ENCODE assay signal across 1 cellular context in the genomic region with DNA sequence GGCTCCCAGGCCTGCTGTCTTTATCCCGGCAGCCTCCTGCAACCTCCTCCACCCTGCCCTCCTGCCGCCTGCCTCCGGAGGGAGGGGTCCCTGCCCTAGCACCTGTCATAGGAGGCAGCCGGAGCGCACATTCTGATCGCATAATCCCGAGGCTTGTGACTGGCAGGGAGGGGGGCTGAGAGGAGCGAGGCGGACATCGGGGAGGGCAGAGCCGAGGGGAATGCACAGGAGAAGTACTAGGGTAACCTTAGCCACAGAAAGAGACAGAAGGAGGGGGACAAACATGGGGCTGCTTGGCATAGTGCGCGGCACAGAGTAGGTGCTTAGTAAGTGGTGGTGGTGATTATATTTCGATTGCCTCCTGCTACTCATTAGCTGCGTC.
TF ChIP-seq lines count a peak whose summit lies in the region.

No MANE protein-coding gene starts in this region.

TF ChIP-seq in H1, 55 proteins besides CTCF, POLR2A, EP300 and RAD21:
- TF ChIP-seq SIN3A (conservative IDR thresholded peaks at IDR 0.05 in 1 of 2, IDR thresholded peaks at IDR 0.05 in 1 of 2; ENCODE audit: low read depth in 1 of 2, low read length in 2 of 2): no peak
- peak; percentile 65 for TF ChIP-seq RNF2 (IDR thresholded peaks at IDR 0.05; ENCODE audit: borderline replicate concordance, low read depth, low read length, missing control alignments, poor library complexity, severe bottlenecking)
- peak; percentile 9 for TF ChIP-seq EZH2 (IDR thresholded peaks at IDR 0.05; ENCODE audit: low read depth, low read length, severe bottlenecking)
- no peak for TF ChIP-seq SAP30 (IDR thresholded peaks at IDR 0.05; ENCODE audit: insufficient read depth, insufficient replicate concordance, low read length)
